Comparison of ENCODE assay signal across 28 cellular contexts in the genomic region with DNA sequence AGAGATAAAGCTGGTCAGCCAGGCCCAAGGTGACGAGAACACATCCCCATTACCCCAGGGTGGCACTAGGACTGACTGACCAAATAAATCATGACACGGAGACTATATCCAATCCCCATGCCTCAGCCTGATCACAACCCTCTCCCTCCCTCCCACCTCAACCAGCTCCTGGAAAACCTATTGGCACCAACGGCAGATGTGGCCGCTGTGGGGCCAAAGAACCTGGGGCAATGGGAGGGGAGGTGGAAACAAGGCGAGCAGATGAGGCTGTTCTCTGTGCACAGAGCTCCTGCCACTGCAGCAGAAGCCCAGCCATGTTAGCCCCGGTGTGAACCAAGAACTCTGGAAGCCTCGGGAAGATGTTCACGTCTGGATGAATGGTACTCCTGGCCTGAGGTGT.
DNase-seq lines count a peak whose midpoint lies in the region; ATAC-seq and TF ChIP-seq lines count a peak whose summit lies in the region.
"Had no signal": no experiment of that assay in that cellular context is flagged by ENCODE, and none has a peak within 500 bp of the region (broad histone marks: within the 10 kb centered on the region; RNA-seq: fewer than 3 reads in every experiment).

No MANE protein-coding gene starts in this region.

- H3K23ac ChIP-seq in IMR-90 (ENCODE audit: low read depth, low read length): no peak overlapping the region

- H3K4me1 ChIP-seq in IMR-90 (ENCODE audit: control insufficient read depth, insufficient read depth, low read length): no peaks in the 10 kb centered on the region
- H3K4me1 ChIP-seq: neural progenitor cell had no signal

- no peak for ATAC-seq in activated T-cell treated with anti-CD3 and anti-CD28 coated beads, Interleukin-2, amount 50 U/mL, for 72 hours (replicated peaks in 1 of 2)
- ATAC-seq in IMR-90 (ENCODE audit: low read depth) (no peak), HG03469 (IDR thresholded peaks at IDR 0.05; ENCODE audit: unreplicated experiment) (no peak)
- ATAC-seq in effector memory CD8-positive, alpha-beta T cell (replicated peaks): no peak
- ATAC-seq in stimulated activated effector memory CD8-positive, alpha-beta T cell treated with anti-CD3 and anti-CD28 coated beads, Interleukin-12 subunit alpha, Interleukin-12 subunit beta, amount 100 ng/mL, for 72 hours: no peak
- ATAC-seq: HepG2, left cardiac atrium, right lobe of liver had no signal

- H4K5ac ChIP-seq in IMR-90 (ENCODE audit: low read depth, low read length): no peak overlapping the region

- no peak overlapping the region for H2AFZ ChIP-seq in IMR-90 (replicated peaks; ENCODE audit: low read length, poor library complexity)
- H2AFZ ChIP-seq: neural progenitor cell, PC-9 had no signal

- H3K27ac Mint-ChIP-seq in activated T-cell treated with anti-CD3 and anti-CD28 coated beads, Interleukin-2, amount 50 U/mL, for 72 hours: peak overlapping the region; percentile 27
- peak overlapping the region; percentile 85 to 96 for H3K27ac Mint-ChIP-seq in effector memory CD8-positive, alpha-beta T cell
- H3K27ac Mint-ChIP-seq in stimulated activated effector memory CD8-positive, alpha-beta T cell treated with anti-CD3 and anti-CD28 coated beads, Interleukin-12 subunit alpha, Interleukin-12 subunit beta, amount 100 ng/mL, for 72 hours: peak overlapping the region; percentile 94

- H3K27ac ChIP-seq in IMR-90 (ENCODE audit: insufficient read depth, low read length): no peak overlapping the region
- H3K27ac ChIP-seq: epithelial cell of prostate, neural progenitor cell, right lobe of liver, stomach, thyroid gland had no signal

- no peaks in the 10 kb centered on the region for H3K9me3 ChIP-seq in IMR-90 (ENCODE audit: control insufficient read depth, insufficient read depth, low read length)
- H3K9me3 ChIP-seq: right lobe of liver, spleen, stomach, thyroid gland had no signal

- H3K4me2 ChIP-seq in IMR-90 (ENCODE audit: low read depth, low read length): no peak overlapping the region
- H3K4me2 ChIP-seq: neural progenitor cell had no signal

- no peak overlapping the region for H2AK5ac ChIP-seq in IMR-90 (ENCODE audit: low read depth, low read length)

- WGBS in IMR-90 (ENCODE audit: extremely low coverage in 2 of 2, insufficient read length in 1 of 2), 2 experiments: 83% methylated on average over 1 of the region's 8 CpGs; no CpG with 5 or more reads in 1 of the 2 experiments

- POLR2A ChIA-PET in IMR-90 (lab: Charles Lee; ENCODE audit: unreplicated experiment): no interaction called here

- no peak overlapping the region for H2BK5ac ChIP-seq in IMR-90 (ENCODE audit: low read depth, low read length, poor library complexity, severe bottlenecking)

- no peak overlapping the region for H3K4me3 ChIP-seq in IMR-90 (ENCODE audit: insufficient read depth, low read depth, low read length)
- H3K4me3 ChIP-seq: neural progenitor cell, PC-9, right lobe of liver, spleen, stomach, thyroid gland had no signal

- H3K27me3 ChIP-seq in IMR-90 (ENCODE audit: control insufficient read depth, insufficient read depth, low read length): peaks cover 32% of the 10 kb centered on the region
- H3K27me3 ChIP-seq: right lobe of liver, thyroid gland had no signal

- no peak overlapping the region for H2BK15ac ChIP-seq in IMR-90 (ENCODE audit: low read depth, low read length)

- DNase-seq in activated T-cell treated with anti-CD3 and anti-CD28 coated beads, Interleukin-2, amount 50 U/mL, for 72 hours: no peak
- no peak for DNase-seq in activated T-cell treated with anti-CD3 and anti-CD28 coated beads for 4 hours
- no peak for DNase-seq in IMR-90
- no peak for DNase-seq in effector memory CD8-positive, alpha-beta T cell
- DNase-seq in stimulated activated effector memory CD8-positive, alpha-beta T cell treated with anti-CD3 and anti-CD28 coated beads, Interleukin-12 subunit alpha, Interleukin-12 subunit beta, amount 100 ng/mL, for 72 hours (ENCODE audit: low spot score in 2 of 2): no peak
- no peak for DNase-seq in NCI-H226
- DNase-seq in SIG-M5 (lab: John Stamatoyannopoulos, UW): no peak
- DNase-seq: activated CD4-positive, CD25-positive, alpha-beta regulatory T cell treated with anti-CD3 and anti-CD28 coated beads, Interleukin-2, amount 50 U/mL, for 72 hours; activated naive CD4-positive, alpha-beta T cell treated with anti-CD3 and anti-CD28 coated beads, Interleukin-2, amount 10 ng/mL, durations not matched to agents 7 days and 5 days; aorta; DMS79; effector CD4-positive, alpha-beta T cell; hypothalamus; Kasumi-1; left cardiac atrium; NCI-H1417 treated with DMSO at 0.1 percent for 48 hours; NCI-H2081; NCI-H2227 treated with DMSO at 0.1 percent for 48 hours; PC-9; right lobe of liver; spleen; stomach; thyroid gland had no signal

- no peaks in the 10 kb centered on the region for H3K36me3 ChIP-seq in IMR-90 (ENCODE audit: control insufficient read depth, insufficient read depth, low read length)
- H3K36me3 ChIP-seq: neural progenitor cell, right lobe of liver, stomach, thyroid gland had no signal

- H3K79me1 ChIP-seq in IMR-90 (ENCODE audit: low read depth in 1 of 2, low read length in 2 of 2): no peaks in the 10 kb centered on the region

- H3K9ac ChIP-seq in IMR-90 (ENCODE audit: low read depth, low read length): no peak overlapping the region
- H3K9ac ChIP-seq: neural progenitor cell had no signal

- CTCF ChIA-PET in IMR-90 (lab: Yijun Ruan, JAX): interaction anchor here (4.8 kb wide), 1 partner anchor 173 kb away, joined by 25 read pairs; no protein-coding TSS in a partner anchor

- no peak overlapping the region for H3K56ac ChIP-seq in IMR-90 (ENCODE audit: extremely low read depth, insufficient read depth, low read length)

- H4K20me1 ChIP-seq in IMR-90 (ENCODE audit: insufficient read depth, low read length): no peaks in the 10 kb centered on the region

- H3K9me1 ChIP-seq in IMR-90 (ENCODE audit: insufficient read depth, low read length): no peaks in the 10 kb centered on the region

- no peak overlapping the region for H4K91ac ChIP-seq in IMR-90 (ENCODE audit: insufficient read depth, low read depth, low read length)

- no peak overlapping the region for H2BK20ac ChIP-seq in IMR-90 (ENCODE audit: low read depth, low read length)

- H2AK9ac ChIP-seq in IMR-90 (replicated peaks; ENCODE audit: low read depth, low read length, poor library complexity): peak overlapping the region; percentile 39

- H2BK120ac ChIP-seq in IMR-90 (ENCODE audit: low read depth, low read length): no peak overlapping the region

- TF ChIP-seq POLR2A in IMR-90 (IDR thresholded peaks at IDR 0.05; ENCODE audit: low read depth, low read length): no peak

- no peaks in the 10 kb centered on the region for H3K9me3 Mint-ChIP-seq in activated T-cell treated with anti-CD3 and anti-CD28 coated beads, Interleukin-2, amount 50 U/mL, for 72 hours
- no peaks in the 10 kb centered on the region for H3K9me3 Mint-ChIP-seq in effector memory CD8-positive, alpha-beta T cell
- no peaks in the 10 kb centered on the region for H3K9me3 Mint-ChIP-seq in stimulated activated effector memory CD8-positive, alpha-beta T cell treated with anti-CD3 and anti-CD28 coated beads, Interleukin-12 subunit alpha, Interleukin-12 subunit beta, amount 100 ng/mL, for 72 hours
- H3K9me3 Mint-ChIP-seq: activated naive CD4-positive, alpha-beta T cell treated with anti-CD3 and anti-CD28 coated beads, Interleukin-2, amount 10 ng/mL, durations not matched to agents 7 days and 5 days; activated T-helper 1 cell treated with anti-CD3 and anti-CD28 coated beads, Interleukin-12 subunit alpha, Interleukin-12 subunit beta, Interleukin-2, Interleukin-4 antibody, amounts not matched to agents 30 ng/mL and 10 ng/mL and 1 ng/mL, durations not matched to agents 14 hours and 24 hours and 36 hours had no signal

- H3K4me3 Mint-ChIP-seq in activated T-cell treated with anti-CD3 and anti-CD28 coated beads, Interleukin-2, amount 50 U/mL, for 72 hours: no peak overlapping the region
- no peak overlapping the region for H3K4me3 Mint-ChIP-seq in effector memory CD8-positive, alpha-beta T cell
- no peak overlapping the region for H3K4me3 Mint-ChIP-seq in stimulated activated effector memory CD8-positive, alpha-beta T cell treated with anti-CD3 and anti-CD28 coated beads, Interleukin-12 subunit alpha, Interleukin-12 subunit beta, amount 100 ng/mL, for 72 hours
- H3K4me3 Mint-ChIP-seq: activated naive CD4-positive, alpha-beta T cell treated with anti-CD3 and anti-CD28 coated beads, Interleukin-2, amount 10 ng/mL, durations not matched to agents 7 days and 5 days; activated T-helper 1 cell treated with anti-CD3 and anti-CD28 coated beads, Interleukin-12 subunit alpha, Interleukin-12 subunit beta, Interleukin-2, Interleukin-4 antibody, amounts not matched to agents 30 ng/mL and 10 ng/mL and 1 ng/mL, durations not matched to agents 14 hours and 24 hours and 36 hours had no signal

- no peaks in the 10 kb centered on the region for H3K27me3 Mint-ChIP-seq in activated T-cell treated with anti-CD3 and anti-CD28 coated beads, Interleukin-2, amount 50 U/mL, for 72 hours (ENCODE audit: low read depth)
- no peaks in the 10 kb centered on the region for H3K27me3 Mint-ChIP-seq in effector memory CD8-positive, alpha-beta T cell
- H3K27me3 Mint-ChIP-seq: activated naive CD4-positive, alpha-beta T cell treated with anti-CD3 and anti-CD28 coated beads, Interleukin-2, amount 10 ng/mL, durations not matched to agents 7 days and 5 days had no signal

- H3K4ac ChIP-seq in IMR-90 (ENCODE audit: low read depth, low read length): no peak overlapping the region

- no peak for TF ChIP-seq CTCF in IMR-90 (conservative IDR thresholded peaks at IDR 0.05; ENCODE audit: low read depth, low read length)

- dilution Hi-C loops in IMR-90 (cut with HindIII; ENCODE audit: low sequenced_read_pairs, unreplicated experiment): loop anchor here (25.0 kb wide), 1 partner anchor 178 kb away; no protein-coding TSS in a partner anchor

- no peak for TF ChIP-seq RAD21 in IMR-90 (IDR thresholded peaks at IDR 0.05; ENCODE audit: low read length)

- intact Hi-C loops in IMR-90 (cut with micrococcal nuclease): loop anchor here (5.0 kb wide), 1 partner anchor 218 kb away; the partner anchor contains the start of gene POU2F1

- H3K14ac ChIP-seq in IMR-90 (replicated peaks; ENCODE audit: low read depth, low read length): no peak overlapping the region

- BruUV-seq in IMR-90 (replicated peaks; lab: Mats Ljungman, UMichigan): no TSS peak

- peaks cover 86% of the 10 kb centered on the region for H3K4me1 Mint-ChIP-seq in activated T-cell treated with anti-CD3 and anti-CD28 coated beads, Interleukin-2, amount 50 U/mL, for 72 hours (ENCODE audit: low read depth)
- peaks cover 73 to 79% of the 10 kb centered on the region in 2 donors for H3K4me1 Mint-ChIP-seq in effector memory CD8-positive, alpha-beta T cell (ENCODE audit: low read depth in 2 of 2)
- peaks cover 77% of the 10 kb centered on the region for H3K4me1 Mint-ChIP-seq in stimulated activated effector memory CD8-positive, alpha-beta T cell treated with anti-CD3 and anti-CD28 coated beads, Interleukin-12 subunit alpha, Interleukin-12 subunit beta, amount 100 ng/mL, for 72 hours

- peaks cover 10 to 24% of the 10 kb centered on the region in 2 donors for H3K36me3 Mint-ChIP-seq in activated T-cell treated with anti-CD3 and anti-CD28 coated beads, Interleukin-2, amount 50 U/mL, for 72 hours (ENCODE audit: insufficient read depth in 2 of 2)
- peaks cover 68% of the 10 kb centered on the region for H3K36me3 Mint-ChIP-seq in effector memory CD8-positive, alpha-beta T cell (ENCODE audit: insufficient read depth)
- peaks cover 98% of the 10 kb centered on the region for H3K36me3 Mint-ChIP-seq in stimulated activated effector memory CD8-positive, alpha-beta T cell treated with anti-CD3 and anti-CD28 coated beads, Interleukin-12 subunit alpha, Interleukin-12 subunit beta, amount 100 ng/mL, for 72 hours

- in situ Hi-C loops in IMR-90 (cut with MboI; ENCODE audit: low sequenced_read_pairs): no loop called here

- no peak overlapping the region for H3K18ac ChIP-seq in IMR-90 (ENCODE audit: low read depth, low read length)

- no peak overlapping the region for H4K8ac ChIP-seq in IMR-90 (ENCODE audit: low read depth in 2 of 2, low read length in 2 of 2)

Comparison
In these comparisons a context has a peak if more than half of its experiments do, and no peak if none do; other contexts are left out.
1. H3K27ac Mint-ChIP-seq: peak in every context shown above with its lines; median percentile 94 in stimulated activated effector memory CD8-positive, alpha-beta T cell treated with anti-CD3 and anti-CD28 coated beads, Interleukin-12 subunit alpha, Interleukin-12 subunit beta, amount 100 ng/mL, for 72 hours; 90 in effector memory CD8-positive, alpha-beta T cell; 27 in activated T-cell treated with anti-CD3 and anti-CD28 coated beads, Interleukin-2, amount 50 U/mL, for 72 hours.